7 cellular contexts compared by ENCODE assay signal in genomic region chr17:45675892-45676291, GRCh38.
"Had no signal": no experiment of that assay in that cellular context is flagged by ENCODE, and none has a peak within 500 bp of the region (broad histone marks: within the 10 kb centered on the region; RNA-seq: fewer than 3 reads in every experiment).

No MANE protein-coding gene starts in this region.

- DNase-seq: GDM1, GF-D8 had no signal

- FAIRE-seq: G401.6, GM12891, GM12892, GM18507, GM19239 had no signal
